ENCODE assay signal across 8 cellular contexts in the genomic region with DNA sequence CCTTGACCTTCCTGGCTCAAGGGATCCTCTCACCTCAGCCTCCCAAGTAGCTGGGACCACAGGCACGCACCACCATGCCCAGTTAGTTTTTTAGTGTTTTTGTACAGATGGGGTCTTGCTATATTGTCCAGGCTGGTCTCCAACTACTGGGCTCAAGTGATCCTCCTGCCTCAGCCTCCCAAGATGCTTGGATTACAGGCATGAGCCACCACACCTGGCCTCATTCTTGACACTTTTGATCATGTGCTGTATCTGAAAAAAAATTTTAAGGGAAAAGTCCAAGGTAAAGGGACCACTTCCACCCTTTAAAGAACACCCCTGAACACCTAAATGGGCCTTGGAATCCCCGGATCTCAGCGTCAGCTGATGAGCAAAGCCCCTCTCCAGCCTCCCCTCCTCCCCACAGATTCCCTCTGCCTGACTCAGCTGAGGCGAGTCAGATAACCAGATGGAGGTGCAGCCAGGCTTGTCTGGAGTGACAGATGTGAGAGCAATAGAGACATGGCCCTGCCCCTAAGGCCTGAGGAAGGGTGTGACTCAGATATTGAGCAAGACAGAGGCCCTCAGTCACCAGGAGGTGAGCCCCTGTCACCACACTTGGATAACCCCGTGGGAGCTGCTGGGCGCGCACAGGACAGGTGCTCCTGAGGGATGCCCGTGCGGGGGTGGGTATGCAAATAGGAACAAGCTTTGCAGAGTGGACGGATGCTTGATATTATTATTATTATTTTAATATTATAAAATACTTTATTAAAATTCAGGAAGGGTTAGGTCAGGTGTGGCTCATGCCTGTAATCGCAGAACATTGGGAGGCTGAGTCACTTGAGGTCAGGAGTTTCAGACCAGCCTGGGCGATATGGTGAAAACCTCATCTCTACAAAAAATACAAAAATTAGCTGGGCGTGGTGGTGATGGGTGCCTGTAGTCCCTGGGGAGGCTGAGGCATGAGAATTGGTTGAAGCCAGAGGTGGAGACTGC. TPM values are rescaled to one million over a fixed set of nuclear protein-coding genes. Genes with fewer than 3 reads are reported as not detected.
DNase-seq lines count a peak whose midpoint lies in the region; ATAC-seq and TF ChIP-seq lines count a peak whose summit lies in the region.

No MANE protein-coding gene starts in this region.

- no peak overlapping the region for H3K4me3 ChIP-seq in kidney epithelial cell (ENCODE audit: low read depth, low read length)

- DNase-seq in DMS79 treated with DMSO at 0.1 percent for 48 hours (lab: John Stamatoyannopoulos, UW): peak; percentile 82
- peak; percentile 85 for DNase-seq in GM19240 (ENCODE audit: insufficient read length, low spot score)
- peak; percentile 84 for DNase-seq in NCI-H345 (lab: John Stamatoyannopoulos, UW)
- peak; percentile 62 to 76 for DNase-seq in activated T-cell treated with anti-CD3 and anti-CD28 coated beads, Interleukin-2, amount 50 U/mL, for 72 hours
- peak; percentile 99 for DNase-seq in kidney epithelial cell (ENCODE audit: low read depth)
- no peak for DNase-seq in Ammon's horn (ENCODE audit: low spot score)
- DNase-seq in activated gamma-delta T cell treated with Interleukin-2 at 50 U/mL for 16 hours: no peak

- H3K36me3 ChIP-seq in kidney epithelial cell (ENCODE audit: control insufficient read depth, insufficient read depth, low read length): no peaks in the 10 kb centered on the region

- H3K36me3 Mint-ChIP-seq in activated T-cell treated with anti-CD3 and anti-CD28 coated beads, Interleukin-2, amount 50 U/mL, for 72 hours (ENCODE audit: insufficient read depth in 2 of 2): peaks cover 0 to 9% of the 10 kb centered on the region in 2 donors

- no peaks in the 10 kb centered on the region for H3K27me3 Mint-ChIP-seq in activated T-cell treated with anti-CD3 and anti-CD28 coated beads, Interleukin-2, amount 50 U/mL, for 72 hours (ENCODE audit: low read depth)

- H3K9me3 Mint-ChIP-seq in activated T-cell treated with anti-CD3 and anti-CD28 coated beads, Interleukin-2, amount 50 U/mL, for 72 hours: no peaks in the 10 kb centered on the region

- H3K4me3 Mint-ChIP-seq in activated T-cell treated with anti-CD3 and anti-CD28 coated beads, Interleukin-2, amount 50 U/mL, for 72 hours: peak overlapping the region; percentile 17 to 42

- ATAC-seq in HG03139 (IDR thresholded peaks at IDR 0.05; ENCODE audit: unreplicated experiment): peak; percentile 70
- peak; percentile 73 to 75 for ATAC-seq in activated T-cell treated with anti-CD3 and anti-CD28 coated beads, Interleukin-2, amount 50 U/mL, for 72 hours (replicated peaks in 1 of 2)

- H3K27me3 ChIP-seq in kidney epithelial cell (ENCODE audit: control insufficient read depth, insufficient read depth, low read length): no peaks in the 10 kb centered on the region

- H3K4me1 Mint-ChIP-seq in activated T-cell treated with anti-CD3 and anti-CD28 coated beads, Interleukin-2, amount 50 U/mL, for 72 hours (ENCODE audit: low read depth): peaks cover 44% of the 10 kb centered on the region

- peak overlapping the region; percentile 68 for H3K27ac Mint-ChIP-seq in activated T-cell treated with anti-CD3 and anti-CD28 coated beads, Interleukin-2, amount 50 U/mL, for 72 hours

- no peak for TF ChIP-seq CTCF in kidney epithelial cell (IDR thresholded peaks at IDR 0.05; ENCODE audit: insufficient read depth, low read length, poor library complexity, severe bottlenecking)

RNA-seq across cellular contexts. Expression of a gene that starts 5.0 kb away (rescaled TPM):
- 100 to 1,000 TPM; 119 to 126 TPM for total RNA-seq in activated T-cell treated with anti-CD3 and anti-CD28 coated beads, Interleukin-2, amount 50 U/mL, for 72 hours
- total RNA-seq in kidney epithelial cell: 1.3 and 2.3 TPM in 2 replicates

RNA-seq across cellular contexts. Expression of a gene that starts 17.1 kb away (rescaled TPM):
- total RNA-seq in activated T-cell treated with anti-CD3 and anti-CD28 coated beads, Interleukin-2, amount 50 U/mL, for 72 hours: 100 to 1,000 TPM; 134 to 138 TPM
- 489 and 562 TPM in 2 replicates for total RNA-seq in kidney epithelial cell

RNA-seq across cellular contexts. Expression of a gene that starts 17.7 kb away (rescaled TPM):
- total RNA-seq in activated T-cell treated with anti-CD3 and anti-CD28 coated beads, Interleukin-2, amount 50 U/mL, for 72 hours: 100 to 1,000 TPM; 145 to 154 TPM
- total RNA-seq in kidney epithelial cell: 307 and 366 TPM in 2 replicates

RNA-seq across cellular contexts. Expression of a gene that starts 23.9 kb away (rescaled TPM):
- 10 to 100 TPM; 16.6 to 18.4 TPM for total RNA-seq in activated T-cell treated with anti-CD3 and anti-CD28 coated beads, Interleukin-2, amount 50 U/mL, for 72 hours
- total RNA-seq in kidney epithelial cell: 35.7 and 43.0 TPM in 2 replicates

RNA-seq across cellular contexts. Expression of a gene that starts 29.7 kb away (rescaled TPM):
- 10 to 100 TPM; 40.5 to 42.4 TPM for total RNA-seq in activated T-cell treated with anti-CD3 and anti-CD28 coated beads, Interleukin-2, amount 50 U/mL, for 72 hours
- 54.3 and 58.8 TPM in 2 replicates for total RNA-seq in kidney epithelial cell

Comparison
In these comparisons a context has a peak if more than half of its experiments do, and no peak if none do; other contexts are left out.
1. DNase-seq: peak in DMS79 treated with DMSO at 0.1 percent for 48 hours (single experiment), GM19240 (single experiment), NCI-H345 (single experiment), activated T-cell treated with anti-CD3 and anti-CD28 coated beads, Interleukin-2, amount 50 U/mL, for 72 hours (2 of 2) and kidney epithelial cell (single experiment); none in Ammon's horn (single experiment) and activated gamma-delta T cell treated with Interleukin-2 at 50 U/mL for 16 hours (single experiment).
2. RNA of a gene that starts 5.0 kb away (total RNA-seq): 119 to 126 TPM in activated T-cell treated with anti-CD3 and anti-CD28 coated beads, Interleukin-2, amount 50 U/mL, for 72 hours; 1.3 to 2.3 TPM in kidney epithelial cell; every median in the first group is over 10 times any median in the second.